8 cellular contexts compared by ENCODE assay signal in the genomic region with DNA sequence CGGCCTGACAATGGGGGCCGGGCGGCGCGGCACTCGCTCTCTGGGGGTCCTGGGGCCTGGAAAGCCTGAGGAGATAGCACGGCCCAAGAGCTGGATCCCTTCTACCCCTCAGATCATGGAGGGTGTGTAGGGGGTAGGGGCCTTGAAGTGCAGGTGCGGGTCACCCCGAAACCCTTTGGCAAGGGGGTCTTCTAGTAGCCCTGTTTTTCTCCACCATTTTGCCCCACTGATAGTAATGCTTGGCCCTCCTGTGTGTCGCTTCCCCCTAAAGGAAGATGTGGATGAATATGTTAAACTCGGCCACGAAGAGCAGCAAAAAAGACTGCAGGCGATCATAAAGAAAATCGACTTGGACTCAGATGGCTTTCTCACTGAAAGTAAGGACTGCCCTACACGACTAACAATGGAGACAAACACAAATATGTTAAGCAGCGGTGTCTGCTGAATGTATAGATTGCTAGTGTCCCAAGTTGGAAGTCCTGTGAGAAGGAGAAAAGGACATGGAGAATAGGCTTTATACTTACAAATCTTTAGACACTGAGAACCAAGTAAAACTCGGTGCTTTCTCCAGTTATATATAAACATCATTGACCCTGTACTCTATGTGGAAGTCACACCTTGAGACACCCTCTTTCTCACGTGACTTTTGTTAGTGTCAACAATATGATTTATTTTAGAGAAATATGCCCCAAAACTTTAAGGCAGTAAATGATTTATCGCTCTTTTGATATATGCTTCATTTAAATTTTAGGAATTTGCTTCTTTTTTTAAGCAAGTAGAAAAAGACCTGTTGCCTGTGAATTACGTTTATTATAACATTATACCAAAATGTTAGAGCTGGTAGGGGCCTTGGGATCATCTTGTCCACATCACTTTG. TPM values are rescaled to one million over a fixed set of nuclear protein-coding genes. Genes with fewer than 3 reads are reported as not detected.
DNase-seq lines count a peak whose midpoint lies in the region; ATAC-seq and TF ChIP-seq lines count a peak whose summit lies in the region.

No MANE protein-coding gene starts in this region.

- peak overlapping the region; percentile 94 for H3K4me3 ChIP-seq in BLaER1
- H3K4me3 ChIP-seq in H7 (ENCODE audit: insufficient read depth, low read depth, low read length) = peak overlapping the region; percentile 82
- peak overlapping the region; percentile 69 for H3K4me3 ChIP-seq in fibroblast of pulmonary artery (replicated peaks; ENCODE audit: low read depth, low read length)
- H3K4me3 ChIP-seq in retinal pigment epithelial cell (ENCODE audit: low read length) = peak overlapping the region; percentile 83

- peak overlapping the region; percentile 87 for H3K9ac ChIP-seq in BLaER1

- H3K36me3 ChIP-seq in BLaER1 (peaks cover 23% of the 10 kb centered on the region), H7 (replicated peaks; ENCODE audit: control insufficient read depth, insufficient read depth, low read length) (peaks cover 17% of the 10 kb centered on the region)

- peaks cover 48% of the 10 kb centered on the region for H3K4me1 ChIP-seq in BLaER1

- TF ChIP-seq CTCF in fibroblast of pulmonary artery (IDR thresholded peaks at IDR 0.05; ENCODE audit: low read length, missing control alignments) (no peak), retinal pigment epithelial cell (conservative IDR thresholded peaks at IDR 0.05; ENCODE audit: low read depth, low read length) (no peak)

- H3K27me3 ChIP-seq in BLaER1 = no peaks in the 10 kb centered on the region
- no peaks in the 10 kb centered on the region for H3K27me3 ChIP-seq in H7 (ENCODE audit: control insufficient read depth, insufficient read depth, low read length)

- peaks cover 23% of the 10 kb centered on the region for H4K20me1 ChIP-seq in BLaER1

- peak overlapping the region; percentile 89 for H3K27ac ChIP-seq in BLaER1

- peak overlapping the region; percentile 89 for H3K4me2 ChIP-seq in BLaER1

- H3K9me3 ChIP-seq in BLaER1 = no peaks in the 10 kb centered on the region

- DNase-seq in H7 = no peak
- DNase-seq in UCSD-AML1 (lab: John Stamatoyannopoulos, UW; ENCODE audit: unreplicated experiment) = peak; percentile 45
- DNase-seq in fibroblast of pulmonary artery (ENCODE audit: low read depth) = peak; percentile 13
- DNase-seq in retinal pigment epithelial cell (ENCODE audit: low read depth) = no peak
- DNase-seq in NCI-H774 (lab: John Stamatoyannopoulos, UW) = no peak
- no peak for DNase-seq in SKM-1 treated with dmso at 0.1 percent for 144 hours (lab: John Stamatoyannopoulos, UW; ENCODE audit: unreplicated experiment)

- no peak for ATAC-seq in HG03196 (IDR thresholded peaks at IDR 0.05; ENCODE audit: unreplicated experiment)

RNA-seq across cellular contexts. Expression of gene RCN2, which starts 0.8 kb away (rescaled TPM):
- total RNA-seq in H7 (2014; rRNA removed; shearing (Covaris generic)) = 130 and 158 TPM in 2 replicates

RNA-seq across cellular contexts. Expression of gene SCAPER, which starts 27.2 kb away (rescaled TPM):
- 8.0 and 8.3 TPM in 2 replicates for total RNA-seq in H7 (2014; rRNA removed; shearing (Covaris generic))

Comparison
In these comparisons a context has a peak if more than half of its experiments do, and no peak if none do; other contexts are left out.
1. DNase-seq: peak in UCSD-AML1 (single experiment) and fibroblast of pulmonary artery (single experiment); none in H7 (single experiment), retinal pigment epithelial cell (single experiment), NCI-H774 (single experiment) and SKM-1 treated with dmso at 0.1 percent for 144 hours (single experiment).
2. Peak in every context shown above with its lines, with median percentiles within 50 percentile points of each other: H3K4me3 ChIP-seq.